Comparison of ENCODE assay signal across 8 cellular contexts in genomic region chr4:56995525-56995924, GRCh38. TPM values are rescaled to one million over a fixed set of nuclear protein-coding genes. Genes with fewer than 3 reads are reported as not detected.
DNase-seq lines count a peak whose midpoint lies in the region; ATAC-seq and TF ChIP-seq lines count a peak whose summit lies in the region.

No MANE protein-coding gene starts in this region.

- H3K4me1 ChIP-seq in SK-N-SH (ENCODE audit: control insufficient read depth in 1 of 2, insufficient read depth in 2 of 2, low read depth in 1 of 2, low read length in 1 of 2), result no peaks in the 10 kb centered on the region

- H3K27me3 ChIP-seq in SK-N-SH (ENCODE audit: insufficient read depth), result no peaks in the 10 kb centered on the region

- POLR2A ChIA-PET in SK-N-SH (lab: Yijun Ruan, JAX), result no interaction called here

- no peaks in the 10 kb centered on the region; the same call in 1 of the 2 replicates for H4K20me1 ChIP-seq in SK-N-SH (ENCODE audit: insufficient read depth)

- CTCF ChIA-PET in SK-N-SH (lab: Yijun Ruan, JAX), result interaction anchor here (0.6 to 1.2 kb wide), 2 partner anchors 12 to 16 kb away, joined by 3 to 4 read pairs; no protein-coding TSS in a partner anchor

- peaks cover 70 to 82% of the 10 kb centered on the region in 2 experiments for H3K36me3 ChIP-seq in SK-N-SH (replicated peaks in 1 of 2; ENCODE audit: control insufficient read depth in 1 of 2, insufficient read depth in 2 of 2, low read length in 1 of 2)

- H3K4me3 ChIP-seq in AG10803 (ENCODE audit: low read length) (no peak overlapping the region), SK-N-SH (ENCODE audit: low read depth in 2 of 2, low read length in 1 of 2) (no peak overlapping the region)

- peak overlapping the region; percentile 34 to 61; a peak in 2 of 4 replicates for H3K27ac ChIP-seq in SK-N-SH (ENCODE audit: low read depth in 2 of 2, low read length in 1 of 2)

- 78% methylated on average over 7 of the region's 7 CpGs for WGBS in SK-N-SH (ENCODE audit: low lambda C conversion rate)

- no peak for TF ChIP-seq RAD21 in SK-N-SH (IDR thresholded peaks at IDR 0.05; ENCODE audit: low read length)

- TF ChIP-seq CTCF in AG10803 (conservative IDR thresholded peaks at IDR 0.05; ENCODE audit: low read length) (no peak), SK-N-SH (IDR thresholded peaks at IDR 0.05) (no peak)

- no peak overlapping the region for H3K4me2 ChIP-seq in SK-N-SH

- peaks cover 80% of the 10 kb centered on the region for H3K79me2 ChIP-seq in SK-N-SH (ENCODE audit: insufficient read depth)

- H3K9me3 ChIP-seq in SK-N-SH, result no peaks in the 10 kb centered on the region

- H3F3A ChIP-seq in SK-N-SH (replicated peaks; ENCODE audit: insufficient read depth), result peaks cover 19% of the 10 kb centered on the region

- H2AFZ ChIP-seq in SK-N-SH (ENCODE audit: low read depth), result no peak overlapping the region

- no peak for TF ChIP-seq EP300 in SK-N-SH (IDR thresholded peaks at IDR 0.05; ENCODE audit: borderline replicate concordance in 1 of 2, low read depth in 1 of 2, low read length in 1 of 2)

- peak; percentile 94 for DNase-seq in AG10803 (ENCODE audit: low read depth)
- no peak for DNase-seq in SK-N-SH
- peak; percentile 93 for DNase-seq in fibroblast of the conjunctiva (ENCODE audit: low read depth)
- DNase-seq in occipital lobe (lab: John Stamatoyannopoulos, UW), result peak; percentile 64
- DNase-seq in NCI-H748 treated with DMSO at 0.1 percent for 48 hours (lab: John Stamatoyannopoulos, UW), result no peak
- DNase-seq in effector CD4-positive, alpha-beta T cell, result no peak

- no peak overlapping the region for H3K9ac ChIP-seq in SK-N-SH

- H3K9me2 ChIP-seq in SK-N-SH, result no peaks in the 10 kb centered on the region

- ATAC-seq in HG03432 (IDR thresholded peaks at IDR 0.05; ENCODE audit: unreplicated experiment), result no peak
- no peak for ATAC-seq in HG03521 (IDR thresholded peaks at IDR 0.05; ENCODE audit: unreplicated experiment)

TF ChIP-seq in SK-N-SH, 30 proteins besides CTCF, POLR2A, EP300 and RAD21:
- no peak for TF ChIP-seq SMC3 (IDR thresholded peaks at IDR 0.05; ENCODE audit: low read depth, low read length)
- TF ChIP-seq NFIC (IDR thresholded peaks at IDR 0.05; ENCODE audit: borderline replicate concordance), result peak; percentile 56; the same call in 1 of the 2 replicates
- TF ChIP-seq TAF1 (IDR thresholded peaks at IDR 0.05; ENCODE audit: borderline replicate concordance, low read depth, low read length), result no peak
- TF ChIP-seq FOSL2 (IDR thresholded peaks at IDR 0.05; ENCODE audit: borderline replicate concordance, low read depth), result no peak
- TF ChIP-seq ZBTB33 (IDR thresholded peaks at IDR 0.05; ENCODE audit: borderline replicate concordance, low read depth), result no peak
- TF ChIP-seq MXI1 (IDR thresholded peaks at IDR 0.05; ENCODE audit: low read depth, low read length), result peak; percentile 32; the same call in 1 of the 2 replicates
- TF ChIP-seq TCF12 (IDR thresholded peaks at IDR 0.05), result peak; percentile 19; the same call in 1 of the 2 replicates
- no peak for TF ChIP-seq YY1 (IDR thresholded peaks at IDR 0.05; ENCODE audit: low read depth)
- TF ChIP-seq MAX (IDR thresholded peaks at IDR 0.05; ENCODE audit: low read depth), result peak; percentile 67; the same call in 1 of the 2 replicates

RNA-seq across cellular contexts. Expression of gene POLR2B, which starts 16.8 kb away (rescaled TPM):
- 58.5 and 71.5 TPM in 2 replicates for polyA plus RNA-seq in SK-N-SH (2012; rRNA removed)
- 74.7 and 92.0 TPM in 2 replicates for polyA plus RNA-seq in SK-N-SH (2012; cell fraction: cytosol; rRNA removed)
- 64.3 and 130 TPM in 2 replicates for polyA plus RNA-seq in SK-N-SH (2012; cell fraction: nucleus; rRNA removed)
- 230 TPM for total RNA-seq in occipital lobe

RNA-seq across cellular contexts. Expression of gene NOA1, which starts 18.1 kb away (rescaled TPM):
- polyA plus RNA-seq in SK-N-SH (2012; rRNA removed), result 11.8 and 12.8 TPM in 2 replicates
- 11.6 and 12.2 TPM in 2 replicates for polyA plus RNA-seq in SK-N-SH (2012; cell fraction: cytosol; rRNA removed)
- 7.5 and 9.1 TPM in 2 replicates for polyA plus RNA-seq in SK-N-SH (2012; cell fraction: nucleus; rRNA removed)
- 19.0 TPM for total RNA-seq in occipital lobe

Comparison
In these comparisons a context has a peak if more than half of its experiments do, and no peak if none do; other contexts are left out.
1. DNase-seq: peak in AG10803 (single experiment), fibroblast of the conjunctiva (single experiment) and occipital lobe (single experiment); none in SK-N-SH (single experiment), NCI-H748 treated with DMSO at 0.1 percent for 48 hours (single experiment) and effector CD4-positive, alpha-beta T cell (single experiment).